Comparison of ENCODE assay signal across 8 cellular contexts in genomic region chr13:20525144-20525600, GRCh38.
A peak's percentile ranks its signal among the peaks of the same experiment; 100 is the strongest.
DNase-seq lines count a peak whose midpoint lies in the region; ATAC-seq and TF ChIP-seq lines count a peak whose summit lies in the region.

No MANE protein-coding gene starts in this region.

- no peak for TF ChIP-seq CTCF in GM12875 (IDR thresholded peaks at IDR 0.05; ENCODE audit: borderline replicate concordance, insufficient read depth, low read depth, low read length)
- TF ChIP-seq CTCF in RWPE1 (conservative IDR thresholded peaks at IDR 0.05; ENCODE audit: low read depth) = no peak

- CTCF ChIA-PET in RWPE1 (lab: Yijun Ruan, JAX) = no interaction called here

- POLR2A ChIA-PET in RWPE1 (lab: Yijun Ruan, JAX; ENCODE audit: low non-redundant PET) = no interaction called here

- ATAC-seq in HG02610 (IDR thresholded peaks at IDR 0.05; ENCODE audit: unreplicated experiment) = peak; percentile 3
- ATAC-seq in GM18519 (IDR thresholded peaks at IDR 0.05; ENCODE audit: low FRiP score, unreplicated experiment) = no peak

- H3K27ac ChIP-seq in RWPE1 = peak overlapping the region; percentile 73

- no peak for DNase-seq in RWPE1 (ENCODE audit: low spot score)
- peak; percentile 44 for DNase-seq in cerebellar cortex (ENCODE audit: low spot score)
- DNase-seq in kidney tubule cell (ENCODE audit: low spot score) = peak; percentile 39
- DNase-seq in stimulated activated CD4-positive, alpha-beta T cell treated with anti-CD3 and anti-CD28 coated beads, Interleukin-12 subunit alpha, Interleukin-12 subunit beta, amount 100 ng/mL, for 48 hours (ENCODE audit: low read depth in 2 of 3, low spot score in 1 of 3) = peak in 2 of 3 donors; percentile 12 to 15
- no peak for DNase-seq in NCI-H1436 treated with DMSO at 0.1 percent for 48 hours (lab: John Stamatoyannopoulos, UW)

- peak overlapping the region; percentile 74 for H3K4me3 ChIP-seq in GM12875 (ENCODE audit: low read depth, low read length)

Comparison
In these comparisons a context has a peak if more than half of its experiments do, and no peak if none do; other contexts are left out.
1. DNase-seq: peak in cerebellar cortex (single experiment), kidney tubule cell (single experiment) and stimulated activated CD4-positive, alpha-beta T cell treated with anti-CD3 and anti-CD28 coated beads, Interleukin-12 subunit alpha, Interleukin-12 subunit beta, amount 100 ng/mL, for 48 hours (2 of 3); none in RWPE1 (single experiment) and NCI-H1436 treated with DMSO at 0.1 percent for 48 hours (single experiment).